Comparison of ENCODE assay signal across 8 cellular contexts in genomic region chr5:61625682-61626620, GRCh38.
A peak's percentile ranks its signal among the peaks of the same experiment; 100 is the strongest.
DNase-seq lines count a peak whose midpoint lies in the region; ATAC-seq, FAIRE-seq and TF ChIP-seq lines count a peak whose summit lies in the region.

No MANE protein-coding gene starts in this region.

- no peak overlapping the region for H3K27ac Mint-ChIP-seq in naive thymus-derived CD8-positive, alpha-beta T cell

- no peaks in the 10 kb centered on the region for H3K27me3 ChIP-seq in thoracic aorta (replicated peaks; ENCODE audit: insufficient read depth)

- H3K9me3 Mint-ChIP-seq in activated T-cell treated with anti-CD3 and anti-CD28 coated beads, Interleukin-2, amount 50 U/mL, for 4 hours, result no peaks in the 10 kb centered on the region
- H3K9me3 Mint-ChIP-seq in naive thymus-derived CD8-positive, alpha-beta T cell, result peaks cover 0 to 5% (median 0%) of the 10 kb centered on the region in 9 donors

- peaks cover 46% of the 10 kb centered on the region for H3K27me3 Mint-ChIP-seq in activated T-cell treated with anti-CD3 and anti-CD28 coated beads, Interleukin-2, amount 50 U/mL, for 4 hours (ENCODE audit: low read depth)
- H3K27me3 Mint-ChIP-seq in naive thymus-derived CD8-positive, alpha-beta T cell, result peaks cover 11 to 38% (median 13%) of the 10 kb centered on the region in 5 donors

- peak overlapping the region; percentile 83 for H3K4me3 ChIP-seq in thoracic aorta

- TF ChIP-seq POLR2A in GM12891 (IDR thresholded peaks at IDR 0.05; ENCODE audit: low read depth, low read length), result no peak

- no peaks in the 10 kb centered on the region for H3K36me3 Mint-ChIP-seq in activated T-cell treated with anti-CD3 and anti-CD28 coated beads, Interleukin-2, amount 50 U/mL, for 4 hours (ENCODE audit: insufficient read depth)
- no peaks in the 10 kb centered on the region for H3K36me3 Mint-ChIP-seq in naive thymus-derived CD8-positive, alpha-beta T cell

- no peaks in the 10 kb centered on the region for H3K9me3 ChIP-seq in thoracic aorta

- DNase-seq in GM12891 (ENCODE audit: insufficient read length, low spot score), result peak; percentile 43
- no peak for DNase-seq in activated T-cell treated with anti-CD3 and anti-CD28 coated beads, Interleukin-2, amount 50 U/mL, for 4 hours
- DNase-seq in foreskin melanocyte, result peak; percentile 21
- peak in 7 of 10 donors; percentile 4 to 20 (median 12) for DNase-seq in naive thymus-derived CD8-positive, alpha-beta T cell
- no peak for DNase-seq in thoracic aorta (ENCODE audit: low spot score)
- DNase-seq in NCI-H1694 (lab: John Stamatoyannopoulos, UW), result no peak
- no peak for DNase-seq in NK-92 (lab: John Stamatoyannopoulos, UW; ENCODE audit: unreplicated experiment)

- peak; percentile 63 for FAIRE-seq in GM12891 (lab: Jason Lieb, UNC)

- ATAC-seq in HG03520 (IDR thresholded peaks at IDR 0.05; ENCODE audit: unreplicated experiment) (peak; percentile 47), thoracic aorta (ENCODE audit: insufficient number of reproducible peaks, low FRiP score, low read depth) (peak; percentile 79)
- ATAC-seq in activated T-cell treated with anti-CD3 and anti-CD28 coated beads, Interleukin-2, amount 50 U/mL, for 4 hours, result peak; percentile 69 to 78
- ATAC-seq in naive thymus-derived CD8-positive, alpha-beta T cell, result peak; percentile 53

- no peak for TF ChIP-seq CTCF in thoracic aorta (IDR thresholded peaks at IDR 0.05)

- peak overlapping the region; percentile 64 for H3K27ac ChIP-seq in thoracic aorta

- peaks cover 5 to 27% of the 10 kb centered on the region in 2 donors for H3K4me1 ChIP-seq in thoracic aorta (ENCODE audit: control insufficient read depth in 1 of 2, low read depth in 2 of 2)

- POLR2A ChIA-PET in naive thymus-derived CD8-positive, alpha-beta T cell (lab: Charles Lee), result interaction anchor here (0.6 kb wide), 1 partner anchor 682 kb away, joined by 4 read pairs; no protein-coding TSS in a partner anchor

- peak overlapping the region; percentile 40 for H3K4me3 Mint-ChIP-seq in activated T-cell treated with anti-CD3 and anti-CD28 coated beads, Interleukin-2, amount 50 U/mL, for 4 hours
- H3K4me3 Mint-ChIP-seq in naive thymus-derived CD8-positive, alpha-beta T cell, result peak overlapping the region; percentile 54 to 80 (median 75)

- peaks cover 6% of the 10 kb centered on the region for H3K4me1 Mint-ChIP-seq in activated T-cell treated with anti-CD3 and anti-CD28 coated beads, Interleukin-2, amount 50 U/mL, for 4 hours (ENCODE audit: low read depth)
- peaks cover 2 to 27% (median 9%) of the 10 kb centered on the region in 4 donors for H3K4me1 Mint-ChIP-seq in naive thymus-derived CD8-positive, alpha-beta T cell

- no peaks in the 10 kb centered on the region for H3K36me3 ChIP-seq in thoracic aorta

TF ChIP-seq in GM12891, 5 proteins besides CTCF, POLR2A, EP300 and RAD21:
- TF ChIP-seq TAF1 (IDR thresholded peaks at IDR 0.05; ENCODE audit: low read depth, low read length) (no peak), SPI1 (IDR thresholded peaks at IDR 0.05; ENCODE audit: low read depth, low read length) (no peak), POU2F2 (IDR thresholded peaks at IDR 0.05; ENCODE audit: low read depth, low read length) (no peak), PAX5 (IDR thresholded peaks at IDR 0.05; ENCODE audit: insufficient read depth, low read length, severe bottlenecking) (no peak), POLR2AphosphoS5 (IDR thresholded peaks at IDR 0.05; ENCODE audit: low read depth, low read length) (no peak)

Comparison
In these comparisons a context has a peak if more than half of its experiments do, and no peak if none do; other contexts are left out.
1. DNase-seq: peak in GM12891 (single experiment), foreskin melanocyte (single experiment) and naive thymus-derived CD8-positive, alpha-beta T cell (7 of 10); none in activated T-cell treated with anti-CD3 and anti-CD28 coated beads, Interleukin-2, amount 50 U/mL, for 4 hours (single experiment), thoracic aorta (single experiment), NCI-H1694 (single experiment) and NK-92 (single experiment).
2. Peak in every context shown above with its lines, with median percentiles within 50 percentile points of each other: ATAC-seq.